24 cellular contexts compared by ENCODE assay signal in the genomic region with DNA sequence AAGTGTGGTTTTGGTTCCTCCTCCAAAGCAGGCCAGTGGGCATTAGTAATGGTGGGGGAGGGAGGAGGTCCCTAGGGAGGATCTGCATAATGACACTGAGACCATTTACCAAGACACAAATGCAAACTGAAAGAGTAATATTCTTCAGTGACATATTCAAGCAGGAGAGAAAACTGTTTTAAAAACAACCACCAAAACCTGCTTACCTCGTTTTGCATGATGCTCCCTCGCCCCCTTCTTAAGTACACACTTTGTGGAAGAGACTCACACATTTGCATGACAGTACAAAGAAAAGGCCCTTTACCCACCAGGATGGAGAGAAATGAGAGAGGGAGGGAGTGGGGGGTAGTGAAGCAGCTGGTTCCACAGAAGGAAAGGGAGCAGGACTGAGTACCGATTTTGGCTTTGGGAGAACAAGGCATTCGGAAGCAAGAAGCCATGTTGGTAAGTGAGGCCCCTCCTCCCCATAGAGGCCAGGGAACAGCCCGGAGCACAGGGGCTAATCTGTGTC.
DNase-seq lines count a peak whose midpoint lies in the region; ATAC-seq lines count a peak whose summit lies in the region.
"Had no signal": no experiment of that assay in that cellular context is flagged by ENCODE, and none has a peak within 500 bp of the region (broad histone marks: within the 10 kb centered on the region; RNA-seq: fewer than 3 reads in every experiment).

No MANE protein-coding gene starts in this region.

- H3K27ac ChIP-seq in caudate nucleus (ENCODE audit: low read depth, low read length), result no peak overlapping the region
- H3K27ac ChIP-seq: parathyroid adenoma, SK-N-MC, thoracic aorta had no signal

- no peaks in the 10 kb centered on the region for H3K9me3 ChIP-seq in iPS-15b (ENCODE audit: control insufficient read depth, insufficient read depth, low read length)
- H3K9me3 ChIP-seq: BE2C, thoracic aorta had no signal

- H3K27me3 ChIP-seq in iPS-15b (ENCODE audit: control insufficient read depth, insufficient read depth, low read length), result no peaks in the 10 kb centered on the region
- H3K27me3 ChIP-seq: BE2C had no signal

- peak overlapping the region; percentile 23 for H3K4me3 ChIP-seq in iPS-15b (ENCODE audit: low read depth, low read length)
- H3K4me3 ChIP-seq: SK-N-MC, thoracic aorta had no signal

- no peak overlapping the region for H3K9ac ChIP-seq in iPS-15b (ENCODE audit: low read depth, low read length)
- H3K9ac ChIP-seq: parathyroid adenoma had no signal

- peak; percentile 84 for ATAC-seq in GM18511 (IDR thresholded peaks at IDR 0.05; ENCODE audit: unreplicated experiment)
- ATAC-seq in GM19463 (IDR thresholded peaks at IDR 0.05; ENCODE audit: unreplicated experiment), result peak; percentile 79
- peak; percentile 77 for ATAC-seq in HG03432 (IDR thresholded peaks at IDR 0.05; ENCODE audit: unreplicated experiment)
- ATAC-seq in GM21723 (IDR thresholded peaks at IDR 0.05; ENCODE audit: unreplicated experiment), result no peak
- no peak for ATAC-seq in GM19452 (IDR thresholded peaks at IDR 0.05; ENCODE audit: unreplicated experiment)
- no peak for ATAC-seq in HG03571 (IDR thresholded peaks at IDR 0.05; ENCODE audit: unreplicated experiment)
- ATAC-seq: activated CD8-positive, alpha-beta memory T cell treated with anti-CD3 and anti-CD28 coated beads, Interleukin-2, amount 10 ng/mL, durations not matched to agents 7 days and 5 days; left ventricle myocardium superior; PC-3 had no signal

- H3K4me1 ChIP-seq in iPS-15b (ENCODE audit: control insufficient read depth, insufficient read depth, low read length), result peaks cover 33% of the 10 kb centered on the region
- H3K4me1 ChIP-seq: BE2C, parathyroid adenoma had no signal

- DNase-seq in caudate nucleus (lab: John Stamatoyannopoulos, UW), result no peak
- DNase-seq: activated CD4-positive, CD25-positive, alpha-beta regulatory T cell treated with anti-CD3 and anti-CD28 coated beads, Interleukin-2, amount 50 U/mL, for 72 hours; activated CD8-positive, alpha-beta memory T cell treated with anti-CD3 and anti-CD28 coated beads, Interleukin-2, amount 10 ng/mL, durations not matched to agents 7 days and 5 days; activated effector memory CD4-positive, alpha-beta T cell treated with Interleukin-2 at 50 U/mL for 16 hours; BE2C; DMS153; effector memory CD4-positive, alpha-beta T cell; hippocampal formation; left ventricle myocardium superior; NCI-H187; NCI-H510A treated with DMSO at 0.1 percent for 48 hours; PC-3; stimulated activated CD4-positive, alpha-beta T cell treated with anti-CD3 and anti-CD28 coated beads, Interleukin-2, amount 100 ng/mL, for 48 hours; T-helper 9 cell had no signal

- no peaks in the 10 kb centered on the region for H3K36me3 ChIP-seq in iPS-15b (ENCODE audit: control insufficient read depth, insufficient read depth, low read length)
- H3K36me3 ChIP-seq: BE2C, thoracic aorta had no signal

Comparison
In these comparisons a context has a peak if more than half of its experiments do, and no peak if none do; other contexts are left out.
1. ATAC-seq: peak in GM18511 (single experiment), GM19463 (single experiment) and HG03432 (single experiment); none in GM21723 (single experiment), GM19452 (single experiment) and HG03571 (single experiment).